ENCODE assay signal across 8 cellular contexts in the genomic region with DNA sequence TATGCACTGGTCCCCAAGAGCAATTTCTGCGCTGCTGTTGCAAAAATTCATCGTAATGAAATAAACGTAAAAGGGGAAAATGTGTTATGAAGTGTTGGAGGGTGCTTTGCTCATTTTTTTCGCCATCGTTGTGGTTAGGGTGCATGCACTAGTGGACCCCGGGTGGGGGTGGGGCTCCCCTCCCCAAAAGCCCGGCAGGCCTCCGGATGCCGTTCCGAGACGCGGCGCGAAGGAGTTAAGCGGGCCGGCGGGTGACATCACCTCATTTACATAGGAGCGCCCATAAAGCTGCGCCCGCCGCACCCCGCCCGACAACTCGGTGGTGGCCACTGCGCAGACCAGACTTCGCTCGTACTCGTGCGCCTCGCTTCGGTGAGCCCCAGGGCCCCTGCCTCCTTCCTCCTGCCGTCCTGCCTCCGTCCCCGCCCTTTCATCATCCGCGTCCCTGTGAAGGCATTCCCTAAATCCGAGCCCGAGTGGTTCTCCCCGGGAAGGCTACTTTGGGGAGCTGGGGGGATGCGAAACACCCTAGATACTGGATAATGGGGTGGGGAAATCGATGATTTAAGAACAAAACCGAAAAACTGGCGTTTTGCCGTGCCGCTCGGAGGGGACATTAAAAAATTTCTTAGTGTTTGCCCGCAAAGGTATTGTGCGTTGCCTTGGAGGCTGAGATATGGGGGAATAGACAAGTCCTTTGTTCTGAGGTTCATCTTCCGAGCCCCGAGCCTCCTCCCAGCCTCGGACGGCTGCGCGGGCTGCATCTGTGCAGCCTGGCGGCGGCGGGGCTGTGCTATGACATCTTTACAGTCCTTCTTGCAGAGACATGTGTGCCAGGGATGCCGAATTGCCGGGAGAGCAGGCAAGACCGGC. TPM values are rescaled to one million over a fixed set of nuclear protein-coding genes. Genes with fewer than 3 reads are reported as not detected.
DNase-seq lines count a peak whose midpoint lies in the region; ATAC-seq and TF ChIP-seq lines count a peak whose summit lies in the region.

Gene TMSB4X (plus strand): TSS at position 314 of the 873 bp plus-strand sequence.

- peak in 2 of 4 donors; percentile 80 to 98 for TF ChIP-seq POLR2A in stomach (IDR thresholded peaks at IDR 0.05)

- intact Hi-C loops in stomach (cut with DNase I; ENCODE audit: low total_unique reads): no loop called here

- H3K9me2 ChIP-seq in Loucy (replicated peaks; ENCODE audit: low read depth, low read length): no peaks in the 10 kb centered on the region

- no peak within 1 kb of the TSS for H2AFZ ChIP-seq in Loucy (ENCODE audit: low read length)

- peak within 1 kb of the TSS; percentile 100 for H3K9ac ChIP-seq in Loucy (ENCODE audit: low read depth, low read length, poor library complexity, severe bottlenecking)

- peaks cover 21% of the 10 kb centered on the region for H3K9me3 Mint-ChIP-seq in nephron

- H3K27me3 Mint-ChIP-seq in nephron (ENCODE audit: low read depth): peaks cover 4% of the 10 kb centered on the region

- DNase-seq in D341Med (ENCODE audit: low spot score) (peak; percentile 84), SIG-M5 (lab: John Stamatoyannopoulos, UW) (peak; percentile 49), fibroblast of pulmonary artery (ENCODE audit: low read depth) (peak; percentile 86), stomach (peak; percentile 87)
- peak; percentile 94 for DNase-seq in activated effector memory CD4-positive, alpha-beta T cell treated with anti-CD3 and anti-CD28 coated beads, Interleukin-2, amount 50 U/mL, for 16 hours

- peaks cover 47% of the 10 kb centered on the region for H3K4me1 Mint-ChIP-seq in nephron

- H3K4me2 ChIP-seq in Loucy (ENCODE audit: low read depth, low read length, poor library complexity, severe bottlenecking): peak within 1 kb of the TSS; percentile 92

- H3K4me3 ChIP-seq in Loucy (ENCODE audit: low read length, poor library complexity, severe bottlenecking): peak within 1 kb of the TSS; percentile 89
- H3K4me3 ChIP-seq in fibroblast of pulmonary artery (replicated peaks; ENCODE audit: low read depth, low read length): peak within 1 kb of the TSS; percentile 75
- peak within 1 kb of the TSS; percentile 60 to 75 (median 64) for H3K4me3 ChIP-seq in stomach

- H3K36me3 Mint-ChIP-seq in nephron (ENCODE audit: low read depth): peaks cover 31% of the 10 kb centered on the region

- ATAC-seq in GM21825 (IDR thresholded peaks at IDR 0.05; ENCODE audit: unreplicated experiment): peak; percentile 41

- H3K36me3 ChIP-seq in Loucy (ENCODE audit: insufficient read depth, low read length) (peaks cover 28% of the 10 kb centered on the region), stomach (peaks cover 0 to 3% (median 0%) of the 10 kb centered on the region in 4 donors)

- H3K9me3 ChIP-seq in Loucy (ENCODE audit: insufficient read depth, low read depth, low read length) (no peaks in the 10 kb centered on the region), stomach (peaks cover 0 to 7% (median 0%) of the 10 kb centered on the region in 4 donors)

- peak within 1 kb of the TSS; percentile 89 to 99 (median 98) for H3K27ac Mint-ChIP-seq in nephron

- H4K20me1 ChIP-seq in Loucy (ENCODE audit: insufficient read depth, low read length, poor library complexity, severe bottlenecking): peaks cover 18% of the 10 kb centered on the region

- peak within 1 kb of the TSS; percentile 90 to 97 (median 94) for H3K27ac ChIP-seq in stomach

- TF ChIP-seq CTCF in Loucy (conservative IDR thresholded peaks at IDR 0.05; ENCODE audit: low read length): no peak
- TF ChIP-seq CTCF in fibroblast of pulmonary artery (IDR thresholded peaks at IDR 0.05; ENCODE audit: low read length, missing control alignments): no peak
- no peak for TF ChIP-seq CTCF in nephron (IDR thresholded peaks at IDR 0.05; ENCODE audit: unreplicated experiment in 3 of 3)
- TF ChIP-seq CTCF in stomach (IDR thresholded peaks at IDR 0.05): no peak

- H3F3A ChIP-seq in Loucy (ENCODE audit: low read depth): peaks cover 12% of the 10 kb centered on the region

- peaks cover 94% of the 10 kb centered on the region for H3K79me2 ChIP-seq in Loucy (ENCODE audit: insufficient read depth, low read length)

- WGBS in stomach, 5 donors: 0 to 38% (median 6%) methylated on average over 12 to 60 of the region's 60 CpGs

- no peak for TF ChIP-seq EP300 in stomach (IDR thresholded peaks at IDR 0.05)

- peaks cover 26% of the 10 kb centered on the region for H3K4me1 ChIP-seq in Loucy (ENCODE audit: insufficient read depth, low read length, poor library complexity, severe bottlenecking)
- H3K4me1 ChIP-seq in stomach: peaks cover 0 to 25% (median 10%) of the 10 kb centered on the region in 4 donors

- peaks cover 25% of the 10 kb centered on the region for H3K27me3 ChIP-seq in Loucy (ENCODE audit: insufficient read depth, low read length, poor library complexity, severe bottlenecking)
- H3K27me3 ChIP-seq in stomach: peaks cover 0 to 14% (median 0%) of the 10 kb centered on the region in 3 donors

- H3K4me3 Mint-ChIP-seq in nephron: peak within 1 kb of the TSS; percentile 93 to 98 (median 98)

RNA-seq across cellular contexts. Expression of gene TMSB4X, which starts in this region (rescaled TPM):
- total RNA-seq in stomach: 1,000 to 10,000 TPM; 1,734 to 4,964 (median 2,895) TPM
- over 10,000 TPM in 2 of 3 donors, 1,000 to 10,000 TPM in 1; 4,831 to 14,609 (median 13,196) TPM for polyA plus RNA-seq in stomach

Comparison
In these comparisons a context has a peak if more than half of its experiments do, and no peak if none do; other contexts are left out.
1. Peak in every context shown above with its lines: DNase-seq, ATAC-seq, H3K4me3 ChIP-seq and H3K27ac ChIP-seq.